ENCODE assay signal across 9 cellular contexts in the genomic region with DNA sequence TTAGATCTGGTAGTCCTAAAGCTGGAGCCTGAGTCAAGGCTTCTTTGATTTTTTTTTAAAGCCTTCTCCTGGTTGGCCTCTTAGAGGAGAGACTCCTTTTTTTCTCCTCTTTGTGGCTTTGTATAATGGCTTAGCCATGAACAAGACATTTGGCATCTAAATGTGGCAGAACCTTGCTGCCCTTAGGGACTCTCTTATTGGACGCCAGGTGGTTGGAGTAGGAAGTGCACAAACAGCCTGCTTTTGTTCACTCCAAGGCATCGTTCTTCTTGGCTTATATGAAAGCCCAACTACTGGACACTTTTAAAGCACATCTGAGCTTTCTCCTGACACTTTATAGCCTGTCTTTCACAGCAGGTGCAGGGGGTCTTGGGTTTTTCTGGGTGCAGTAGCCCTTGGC. TPM values are rescaled to one million over a fixed set of nuclear protein-coding genes. Genes with fewer than 3 reads are reported as not detected.
DNase-seq lines count a peak whose midpoint lies in the region; ATAC-seq and TF ChIP-seq lines count a peak whose summit lies in the region.
"Had no signal": no experiment of that assay in that cellular context is flagged by ENCODE, and none has a peak within 500 bp of the region (broad histone marks: within the 10 kb centered on the region; RNA-seq: fewer than 3 reads in every experiment).

No MANE protein-coding gene starts in this region.

- TF ChIP-seq CTCF in gastrocnemius medialis (IDR thresholded peaks at IDR 0.05 in 4 of 5, conservative IDR thresholded peaks at IDR 0.05 in 1 of 5) = no peak

- H3K36me3 ChIP-seq in gastrocnemius medialis = no peaks in the 10 kb centered on the region
- H3K36me3 ChIP-seq: SJSA1 had no signal

- H3K9me3 ChIP-seq in gastrocnemius medialis = no peaks in the 10 kb centered on the region
- H3K9me3 ChIP-seq: SJSA1 had no signal

- no peak overlapping the region for H3K27ac ChIP-seq in epithelial cell of prostate
- H3K27ac ChIP-seq in gastrocnemius medialis = no peak overlapping the region
- H3K27ac ChIP-seq: SJSA1 had no signal

- peak; percentile 58 for ATAC-seq in HG02588 (IDR thresholded peaks at IDR 0.05; ENCODE audit: unreplicated experiment)
- ATAC-seq in gastrocnemius medialis = no peak

- DNase-seq in Daoy (ENCODE audit: low read depth) (peak; percentile 25), RPMI8226 (peak; percentile 19), epithelial cell of prostate (ENCODE audit: low read depth, low spot score) (peak; percentile 12), gastrocnemius medialis (no peak), retina (no peak), inferior parietal cortex (ENCODE audit: extremely low spot score) (no peak), NCI-H187 treated with DMSO at 0.1 percent for 48 hours (lab: John Stamatoyannopoulos, UW) (no peak)

- no peak for TF ChIP-seq POLR2A in gastrocnemius medialis (IDR thresholded peaks at IDR 0.05)

- H3K4me1 ChIP-seq in gastrocnemius medialis = peaks cover 0 to 10% of the 10 kb centered on the region in 2 donors
- H3K4me1 ChIP-seq: SJSA1 had no signal

- intact Hi-C loops in gastrocnemius medialis (cut with DNase I; ENCODE audit: low total_unique reads) = no loop called here

- in situ Hi-C loops in gastrocnemius medialis (cut with MboI; ENCODE audit: low sequenced_read_pairs in 4 of 4) = no loop called here

- H3K4me3 ChIP-seq in gastrocnemius medialis = peak overlapping the region in 3 of 4 donors; percentile 60 to 68 (median 61)

- no peaks in the 10 kb centered on the region for H3K27me3 ChIP-seq in gastrocnemius medialis
- H3K27me3 ChIP-seq: SJSA1 had no signal

RNA-seq across cellular contexts. Expression of gene ZPBP, which starts 25.0 kb away (rescaled TPM):
- not detected in 2 replicates for total RNA-seq in Daoy (2014; rRNA removed; shearing (Covaris generic))
- total RNA-seq in gastrocnemius medialis = not detected
- total RNA-seq: SJSA1 had no signal

Comparison
In these comparisons a context has a peak if more than half of its experiments do, and no peak if none do; other contexts are left out.
1. DNase-seq: peak in Daoy (single experiment), RPMI8226 (single experiment) and epithelial cell of prostate (single experiment); none in gastrocnemius medialis (0 of 2), retina (single experiment), inferior parietal cortex (single experiment) and NCI-H187 treated with DMSO at 0.1 percent for 48 hours (single experiment).